Comparison of ENCODE assay signal across 8 cellular contexts in genomic region chr11:47578524-47579460, GRCh38. TPM values are rescaled to one million over a fixed set of nuclear protein-coding genes. Genes with fewer than 3 reads are reported as not detected.
DNase-seq lines count a peak whose midpoint lies in the region; ATAC-seq and TF ChIP-seq lines count a peak whose summit lies in the region.

KBTBD4 (minus strand) TSS chr11:47578970; CDS start chr11:47578951, 19 bp downstream.
NDUFS3 (plus strand) TSS chr11:47579074; CDS start chr11:47579092, 18 bp downstream.

- H3K27me3 Mint-ChIP-seq in glutamatergic neuron (ENCODE audit: unreplicated experiment) (peaks cover 10% of the 10 kb centered on the region), osteocyte (ENCODE audit: unreplicated experiment) (no peaks in the 10 kb centered on the region)

- peak within 1 kb of the TSS; percentile 89 for H3K4me3 ChIP-seq in thoracic aorta

- H3K4me3 Mint-ChIP-seq in glutamatergic neuron (ENCODE audit: unreplicated experiment) (peak within 1 kb of the TSS; percentile 100), osteocyte (ENCODE audit: unreplicated experiment) (peak within 1 kb of the TSS; percentile 100)

- peaks cover 36% of the 10 kb centered on the region for H3K36me3 ChIP-seq in thoracic aorta

- peak within 1 kb of the TSS; percentile 48 to 72 for H3K27ac ChIP-seq in thoracic aorta

- H3K4me1 Mint-ChIP-seq in glutamatergic neuron (ENCODE audit: low read depth, unreplicated experiment) (peaks cover 12% of the 10 kb centered on the region), osteocyte (ENCODE audit: unreplicated experiment) (peaks cover 31% of the 10 kb centered on the region)

- DNase-seq in NCI-H1105 (lab: John Stamatoyannopoulos, UW) (peak; percentile 93), SKM-1 (lab: John Stamatoyannopoulos, UW; ENCODE audit: unreplicated experiment) (peak; percentile 82), glutamatergic neuron (peak; percentile 89), osteocyte (ENCODE audit: extremely low spot score, unreplicated experiment) (peak; percentile 94), thoracic aorta (ENCODE audit: low spot score) (peak; percentile 74)
- peak; percentile 89 to 94 for DNase-seq in activated naive CD4-positive, alpha-beta T cell treated with anti-CD3 and anti-CD28 coated beads, Interleukin-2, amount 50 U/mL, for 72 hours (ENCODE audit: low spot score in 2 of 2)

- TF ChIP-seq POLR2A in GM10847 (IDR thresholded peaks at IDR 0.05; ENCODE audit: extremely low read depth, insufficient read length), result peak; percentile 92

- peaks cover 26 to 36% of the 10 kb centered on the region in 2 donors for H3K36me3 Mint-ChIP-seq in activated naive CD4-positive, alpha-beta T cell treated with anti-CD3 and anti-CD28 coated beads, Interleukin-2, amount 50 U/mL, for 72 hours
- H3K36me3 Mint-ChIP-seq in glutamatergic neuron (ENCODE audit: unreplicated experiment) (peaks cover 6% of the 10 kb centered on the region), osteocyte (ENCODE audit: unreplicated experiment) (peaks cover 26% of the 10 kb centered on the region)

- TF ChIP-seq CTCF in glutamatergic neuron (IDR thresholded peaks at IDR 0.05; ENCODE audit: partially characterized antibody, unreplicated experiment) (no peak), osteocyte (IDR thresholded peaks at IDR 0.05) (no peak), thoracic aorta (IDR thresholded peaks at IDR 0.05) (no peak)

- H3K27ac Mint-ChIP-seq in activated naive CD4-positive, alpha-beta T cell treated with anti-CD3 and anti-CD28 coated beads, Interleukin-2, amount 50 U/mL, for 72 hours, result peak within 1 kb of the TSS; percentile 95 to 99
- H3K27ac Mint-ChIP-seq in glutamatergic neuron (ENCODE audit: unreplicated experiment), result peak within 1 kb of the TSS; percentile 98
- peak within 1 kb of the TSS; percentile 100 for H3K27ac Mint-ChIP-seq in osteocyte (ENCODE audit: unreplicated experiment)

- peaks cover 16 to 30% of the 10 kb centered on the region in 2 donors for H3K4me1 ChIP-seq in thoracic aorta (ENCODE audit: control insufficient read depth in 1 of 2, low read depth in 2 of 2)

- no peaks in the 10 kb centered on the region for H3K9me3 Mint-ChIP-seq in activated naive CD4-positive, alpha-beta T cell treated with anti-CD3 and anti-CD28 coated beads, Interleukin-2, amount 50 U/mL, for 72 hours
- peaks cover 7% of the 10 kb centered on the region for H3K9me3 Mint-ChIP-seq in glutamatergic neuron (ENCODE audit: unreplicated experiment)
- no peaks in the 10 kb centered on the region for H3K9me3 Mint-ChIP-seq in osteocyte (ENCODE audit: unreplicated experiment)

- ATAC-seq in HG02642 (IDR thresholded peaks at IDR 0.05; ENCODE audit: poor library complexity, unreplicated experiment) (peak; percentile 95), thoracic aorta (ENCODE audit: insufficient number of reproducible peaks, low FRiP score, low read depth) (peak; percentile 74)
- ATAC-seq in activated naive CD4-positive, alpha-beta T cell treated with anti-CD3 and anti-CD28 coated beads, Interleukin-2, amount 50 U/mL, for 72 hours, result peak; percentile 96 to 97

- H3K27me3 ChIP-seq in thoracic aorta (replicated peaks; ENCODE audit: insufficient read depth), result no peaks in the 10 kb centered on the region

- H3K9me3 ChIP-seq in thoracic aorta, result no peaks in the 10 kb centered on the region

RNA-seq across cellular contexts. Expression of gene KBTBD4, which starts in this region (rescaled TPM):
- 10 to 100 TPM; 22.1 to 25.4 TPM for total RNA-seq in activated naive CD4-positive, alpha-beta T cell treated with anti-CD3 and anti-CD28 coated beads, Interleukin-2, amount 50 U/mL, for 72 hours
- total RNA-seq in glutamatergic neuron (ENCODE audit: unreplicated experiment) (11.1 TPM), osteocyte (19.7 and 19.8 TPM in 2 replicates), thoracic aorta (10 to 100 TPM; 14.9 to 19.1 TPM)

RNA-seq across cellular contexts. Expression of gene NDUFS3, which starts in this region (rescaled TPM):
- 100 to 1,000 TPM; 128 to 158 TPM for total RNA-seq in activated naive CD4-positive, alpha-beta T cell treated with anti-CD3 and anti-CD28 coated beads, Interleukin-2, amount 50 U/mL, for 72 hours
- total RNA-seq in glutamatergic neuron (ENCODE audit: unreplicated experiment) (122 TPM), osteocyte (102 and 105 TPM in 2 replicates), thoracic aorta (10 to 100 TPM; 29.9 to 75.7 TPM)

Comparison
In these comparisons a context has a peak if more than half of its experiments do, and no peak if none do; other contexts are left out.
1. Peak in every context shown above with its lines: DNase-seq, ATAC-seq, H3K4me3 ChIP-seq and H3K27ac ChIP-seq.